ENCODE assay signal across 26 cellular contexts in the genomic region with DNA sequence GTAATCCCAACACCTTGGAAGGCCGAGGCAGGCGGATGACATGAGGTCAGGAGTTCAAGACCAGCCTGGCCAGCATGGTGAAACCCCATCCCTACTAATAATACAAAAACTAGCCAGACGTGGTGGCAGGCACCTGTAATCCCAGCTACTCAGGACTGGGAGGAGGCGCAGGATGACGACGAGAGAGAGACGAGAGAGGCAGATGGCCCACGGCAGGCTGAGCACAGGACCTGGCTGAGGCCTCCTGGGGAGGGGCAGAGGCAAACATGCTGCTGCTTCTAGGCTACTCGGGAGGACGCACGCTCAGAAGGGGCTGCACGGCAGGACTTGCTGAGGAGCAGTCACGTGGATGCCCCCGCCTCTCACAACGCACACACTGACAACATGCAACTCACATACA. TPM values are rescaled to one million over a fixed set of nuclear protein-coding genes. Genes with fewer than 3 reads are reported as not detected.
DNase-seq lines count a peak whose midpoint lies in the region; ATAC-seq and TF ChIP-seq lines count a peak whose summit lies in the region.
"Had no signal": no experiment of that assay in that cellular context is flagged by ENCODE, and none has a peak within 500 bp of the region (broad histone marks: within the 10 kb centered on the region; RNA-seq: fewer than 3 reads in every experiment).

No MANE protein-coding gene starts in this region.

- intact Hi-C loops in upper lobe of right lung (cut with DNase I), result no loop called here

- H3K36me3 ChIP-seq in upper lobe of right lung, result no peaks in the 10 kb centered on the region
- no peaks in the 10 kb centered on the region for H3K36me3 ChIP-seq in GM23338 (ENCODE audit: insufficient read depth)
- H3K36me3 ChIP-seq: esophagus squamous epithelium, thyroid gland had no signal

- no peaks in the 10 kb centered on the region for H3K9me3 ChIP-seq in upper lobe of right lung
- H3K9me3 ChIP-seq: esophagus squamous epithelium, thyroid gland had no signal

- H3K27me3 Mint-ChIP-seq in GM23338 (ENCODE audit: insufficient read depth, low read depth, poor library complexity) (peaks cover 10% of the 10 kb centered on the region), nephron progenitor cell (ENCODE audit: low read depth, poor library complexity) (no peaks in the 10 kb centered on the region)
- H3K27me3 Mint-ChIP-seq: IgD-negative memory B cell had no signal

- no peak overlapping the region for H3K4me3 Mint-ChIP-seq in GM23338
- no peak overlapping the region for H3K4me3 Mint-ChIP-seq in nephron progenitor cell
- H3K4me3 Mint-ChIP-seq: CD4-positive, alpha-beta T cell; IgD-negative memory B cell; memory B cell; stimulated activated naive CD8-positive, alpha-beta T cell treated with anti-CD3 and anti-CD28 coated beads, Interleukin-15, amount 100 ng/mL, for 72 hours had no signal

- peaks cover 10% of the 10 kb centered on the region for H3K9me2 ChIP-seq in GM23338 (ENCODE audit: insufficient read depth)

- DNase-seq in NCI-H82 (lab: John Stamatoyannopoulos, UW), result peak; percentile 72
- DNase-seq in NCI-H82 treated with DMSO at 0.1 percent for 48 hours (lab: John Stamatoyannopoulos, UW; ENCODE audit: unreplicated experiment), result no peak
- DNase-seq in cerebellum (ENCODE audit: low spot score), result peak; percentile 60
- DNase-seq in mesenteric fat pad (ENCODE audit: low spot score), result peak; percentile 47
- peak; percentile 46 for DNase-seq in upper lobe of right lung
- no peak for DNase-seq in GM23338 (ENCODE audit: low spot score)
- no peak for DNase-seq in nephron progenitor cell
- DNase-seq: activated CD4-positive, alpha-beta T cell treated with anti-CD3 and anti-CD28 coated beads, Interleukin-2, amount 50 U/mL, for 1 hour; activated naive CD4-positive, alpha-beta T cell; activated T-cell treated with anti-CD3 and anti-CD28 coated beads, Interleukin-2, amount 50 U/mL, for 48 hours; CD4-positive, alpha-beta T cell; effector memory CD4-positive, alpha-beta T cell; esophagus squamous epithelium; foreskin melanocyte; GOT3; left colon; NCI-H1092 treated with DMSO at 0.1 percent for 48 hours; NCI-H2081; NCI-H446 treated with DMSO at 0.1 percent for 48 hours; PC-9; stimulated activated naive CD8-positive, alpha-beta T cell treated with anti-CD3 and anti-CD28 coated beads, Interleukin-15, amount 100 ng/mL, for 72 hours; thyroid gland had no signal

- H3K36me3 Mint-ChIP-seq in GM23338 (ENCODE audit: low read depth) (peaks cover 7% of the 10 kb centered on the region; the same call in 2 of the 3 replicates), nephron progenitor cell (ENCODE audit: low read depth) (peaks cover 13% of the 10 kb centered on the region)
- H3K36me3 Mint-ChIP-seq: IgD-negative memory B cell, memory B cell had no signal

- no peak overlapping the region for H2AFZ ChIP-seq in GM23338
- H2AFZ ChIP-seq: PC-9 had no signal

- no peak overlapping the region for H3K27ac Mint-ChIP-seq in GM23338
- no peak overlapping the region for H3K27ac Mint-ChIP-seq in nephron progenitor cell
- H3K27ac Mint-ChIP-seq: CD4-positive, alpha-beta T cell; IgD-negative memory B cell; memory B cell; stimulated activated naive CD8-positive, alpha-beta T cell treated with anti-CD3 and anti-CD28 coated beads, Interleukin-15, amount 100 ng/mL, for 72 hours had no signal

- H3F3A ChIP-seq in GM23338 (replicated peaks; ENCODE audit: low read depth), result peaks cover 34% of the 10 kb centered on the region

- peaks cover 22% of the 10 kb centered on the region for H4K20me1 ChIP-seq in GM23338 (replicated peaks; ENCODE audit: insufficient read depth)

- H3K27me3 ChIP-seq in upper lobe of right lung (no peaks in the 10 kb centered on the region), GM23338 (ENCODE audit: insufficient read depth) (no peaks in the 10 kb centered on the region)
- H3K27me3 ChIP-seq: esophagus squamous epithelium, thyroid gland had no signal

- H3K4me3 ChIP-seq in upper lobe of right lung (no peak overlapping the region), GM23338 (no peak overlapping the region)
- H3K4me3 ChIP-seq: esophagus squamous epithelium, PC-9, thyroid gland had no signal

- H3K4me2 ChIP-seq in GM23338, result no peak overlapping the region
- H3K4me2 ChIP-seq: PC-9 had no signal

- H3K79me2 ChIP-seq in GM23338 (replicated peaks; ENCODE audit: insufficient read depth), result peaks cover 71% of the 10 kb centered on the region

- H3K9me3 Mint-ChIP-seq in GM23338 (peaks cover 8% of the 10 kb centered on the region), nephron progenitor cell (peaks cover 10% of the 10 kb centered on the region)
- H3K9me3 Mint-ChIP-seq: CD4-positive, alpha-beta T cell; stimulated activated naive CD8-positive, alpha-beta T cell treated with anti-CD3 and anti-CD28 coated beads, Interleukin-15, amount 100 ng/mL, for 72 hours had no signal

- no peak for TF ChIP-seq CTCF in upper lobe of right lung (IDR thresholded peaks at IDR 0.05)
- TF ChIP-seq CTCF in GM23338 (conservative IDR thresholded peaks at IDR 0.05; ENCODE audit: low read depth in 2 of 2), result no peak
- TF ChIP-seq CTCF in nephron progenitor cell (IDR thresholded peaks at IDR 0.05), result no peak

- ATAC-seq in upper lobe of right lung, result no peak
- ATAC-seq in GM23338, result no peak
- no peak for ATAC-seq in GM18907 (IDR thresholded peaks at IDR 0.05; ENCODE audit: unreplicated experiment)
- ATAC-seq: left colon; Right ventricle myocardium inferior; stimulated activated naive CD8-positive, alpha-beta T cell treated with anti-CD3 and anti-CD28 coated beads, Interleukin-15, amount 100 ng/mL, for 72 hours had no signal

- H3K4me1 ChIP-seq in upper lobe of right lung, result no peaks in the 10 kb centered on the region
- H3K4me1 ChIP-seq in GM23338 (ENCODE audit: insufficient read depth), result no peaks in the 10 kb centered on the region; the same call in 1 of the 2 replicates
- H3K4me1 ChIP-seq: thyroid gland had no signal

- H3K27ac ChIP-seq in upper lobe of right lung (no peak overlapping the region), GM23338 (ENCODE audit: low read depth) (no peak overlapping the region)
- H3K27ac ChIP-seq: PC-9, thyroid gland had no signal

- H3K4me1 Mint-ChIP-seq in GM23338, result peaks cover 10% of the 10 kb centered on the region
- H3K4me1 Mint-ChIP-seq in nephron progenitor cell, result peaks cover 24% of the 10 kb centered on the region
- H3K4me1 Mint-ChIP-seq: IgD-negative memory B cell; memory B cell; stimulated activated naive CD8-positive, alpha-beta T cell treated with anti-CD3 and anti-CD28 coated beads, Interleukin-15, amount 100 ng/mL, for 72 hours had no signal

RNA-seq across cellular contexts. Expression of gene DIP2C, which starts 22.4 kb away (rescaled TPM):
- total RNA-seq in cerebellum, result 32.5 TPM
- 38.5 TPM for total RNA-seq in mesenteric fat pad
- 17.3 TPM for total RNA-seq in upper lobe of right lung
- total RNA-seq in GM23338 (2014; rRNA removed; shearing (Covaris generic)), result 7.5 and 7.7 TPM in 2 replicates
- 5.0 and 5.1 TPM in 2 replicates for polyA plus RNA-seq in GM23338 (2016; fragmentation: Nextera tagmentation; extraction: Ambion mirVana)

Comparison
In these comparisons a context has a peak if more than half of its experiments do, and no peak if none do; other contexts are left out.
1. DNase-seq: peak in NCI-H82 (single experiment), cerebellum (single experiment), mesenteric fat pad (single experiment) and upper lobe of right lung (single experiment); none in NCI-H82 treated with DMSO at 0.1 percent for 48 hours (single experiment), GM23338 (single experiment) and nephron progenitor cell (single experiment).